8 cellular contexts compared by ENCODE assay signal in the genomic region with DNA sequence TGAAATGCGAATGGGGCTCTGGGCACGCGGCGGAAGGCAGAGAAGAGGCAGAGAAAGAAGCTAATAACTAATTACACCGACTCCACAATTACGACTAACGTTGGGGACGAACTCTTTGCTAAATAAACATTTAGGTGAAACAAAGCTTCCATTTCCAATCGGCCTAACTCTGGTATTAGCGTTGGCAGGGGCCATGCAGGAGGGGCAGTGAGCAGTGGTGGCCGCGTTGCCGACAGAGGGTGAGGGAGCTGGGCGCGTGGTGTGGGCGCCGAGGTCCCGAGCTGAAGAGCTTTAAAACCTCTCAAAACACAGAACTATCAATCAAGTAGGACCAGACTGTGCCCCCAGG. TPM values are rescaled to one million over a fixed set of nuclear protein-coding genes. Genes with fewer than 3 reads are reported as not detected.
DNase-seq lines count a peak whose midpoint lies in the region; ATAC-seq and TF ChIP-seq lines count a peak whose summit lies in the region.

No MANE protein-coding gene starts in this region.

- H2BK120ac ChIP-seq in mesendoderm (ENCODE audit: low read depth, low read length): no peak overlapping the region

- H2BK5ac ChIP-seq in mesendoderm (ENCODE audit: low read length): peak overlapping the region; percentile 2

- H3K9me3 ChIP-seq in HUES6 (ENCODE audit: control insufficient read depth, insufficient read depth, low read depth, low read length) (no peaks in the 10 kb centered on the region), breast epithelium (no peaks in the 10 kb centered on the region), vagina (no peaks in the 10 kb centered on the region)

- no peak overlapping the region for H3K23ac ChIP-seq in mesendoderm (ENCODE audit: low read length)

- no CpG with 5 or more reads among the region's 18 CpGs for WGBS in mesendoderm (ENCODE audit: extremely low coverage, insufficient coverage, low lambda C conversion rate)

- H3K4me3 ChIP-seq in GM06990 (replicated peaks; ENCODE audit: low read depth, low read length) (peak overlapping the region; percentile 72), HUES6 (ENCODE audit: low read depth, low read length) (peak overlapping the region; percentile 88), breast epithelium (peak overlapping the region; percentile 63 to 82 (median 63)), mesendoderm (ENCODE audit: low read length) (peak overlapping the region; percentile 25), vagina (peak overlapping the region; percentile 68 to 76)

- no peak overlapping the region for H2BK15ac ChIP-seq in mesendoderm (replicated peaks; ENCODE audit: low read depth)

- DNase-seq in GM06990 (ENCODE audit: extremely low read depth, insufficient read length): no peak
- DNase-seq in breast epithelium (ENCODE audit: low spot score in 2 of 2): peak in 1 of 2 donors; percentile 25
- DNase-seq in mesendoderm: no peak
- DNase-seq in vagina (ENCODE audit: extremely low spot score in 2 of 2): no peak
- DNase-seq in pons (ENCODE audit: low spot score): no peak

- no peaks in the 10 kb centered on the region for H3K36me3 ChIP-seq in GM06990 (ENCODE audit: control insufficient read depth, insufficient read depth, low read length)
- H3K36me3 ChIP-seq in HUES6 (ENCODE audit: control insufficient read depth, insufficient read depth, low read length): peaks cover 16% of the 10 kb centered on the region
- H3K36me3 ChIP-seq in breast epithelium: no peaks in the 10 kb centered on the region
- no peaks in the 10 kb centered on the region for H3K36me3 ChIP-seq in mesendoderm (ENCODE audit: control insufficient read depth, insufficient read depth, low read length)
- H3K36me3 ChIP-seq in vagina: peaks cover 0 to 12% of the 10 kb centered on the region in 2 donors

- H3K27me3 ChIP-seq in GM06990 (replicated peaks; ENCODE audit: control insufficient read depth, insufficient read depth, low read length) (no peaks in the 10 kb centered on the region), HUES6 (ENCODE audit: control insufficient read depth, insufficient read depth, low read length) (no peaks in the 10 kb centered on the region), breast epithelium (no peaks in the 10 kb centered on the region), mesendoderm (ENCODE audit: insufficient read depth, low read length, poor library complexity) (no peaks in the 10 kb centered on the region), vagina (no peaks in the 10 kb centered on the region)

- TF ChIP-seq CTCF in GM06990 (IDR thresholded peaks at IDR 0.05; ENCODE audit: insufficient read depth, low read length, poor library complexity, severe bottlenecking) (no peak), breast epithelium (IDR thresholded peaks at IDR 0.05) (no peak), vagina (IDR thresholded peaks at IDR 0.05) (no peak)

- peaks cover 9% of the 10 kb centered on the region for H3K79me2 ChIP-seq in mesendoderm (ENCODE audit: control insufficient read depth, insufficient read depth, low read length)

- H4K5ac ChIP-seq in mesendoderm (ENCODE audit: low read length): no peak overlapping the region

- no peak for TF ChIP-seq POLR2A in breast epithelium (IDR thresholded peaks at IDR 0.05)
- no peak for TF ChIP-seq POLR2A in vagina (IDR thresholded peaks at IDR 0.05)

- peaks cover 5% of the 10 kb centered on the region for H3K4me1 ChIP-seq in HUES6 (ENCODE audit: control insufficient read depth, insufficient read depth, low read length)
- H3K4me1 ChIP-seq in breast epithelium: no peaks in the 10 kb centered on the region
- H3K4me1 ChIP-seq in mesendoderm (ENCODE audit: control insufficient read depth, low read depth, low read length): no peaks in the 10 kb centered on the region
- H3K4me1 ChIP-seq in vagina: peaks cover 16% of the 10 kb centered on the region

- H3K18ac ChIP-seq in mesendoderm (ENCODE audit: low read length): no peak overlapping the region

- H4K8ac ChIP-seq in mesendoderm (ENCODE audit: low read depth, low read length): no peak overlapping the region

- ATAC-seq in HG03354 (IDR thresholded peaks at IDR 0.05; ENCODE audit: poor library complexity, severe bottlenecking, unreplicated experiment) (no peak), HG03108 (IDR thresholded peaks at IDR 0.05; ENCODE audit: unreplicated experiment) (no peak)

- peak overlapping the region; percentile 66 for H3K4me2 ChIP-seq in mesendoderm (ENCODE audit: low read length)

- H2AK5ac ChIP-seq in mesendoderm (ENCODE audit: low read length): no peak overlapping the region

- H3K27ac ChIP-seq in HUES6 (ENCODE audit: low read depth, low read length): peak overlapping the region; percentile 86
- peak overlapping the region; percentile 92 to 94 for H3K27ac ChIP-seq in breast epithelium
- H3K27ac ChIP-seq in mesendoderm (ENCODE audit: low read depth, low read length): peak overlapping the region; percentile 45
- H3K27ac ChIP-seq in vagina: peak overlapping the region; percentile 93

- intact Hi-C loops in breast epithelium (cut with DNase I; ENCODE audit: low total_unique reads) (no loop called here), vagina (cut with DNase I) (no loop called here)

- H3K4ac ChIP-seq in mesendoderm (ENCODE audit: low read depth, low read length): peak overlapping the region; percentile 74

- H3K9ac ChIP-seq in HUES6 (ENCODE audit: low read length) (peak overlapping the region; percentile 90), mesendoderm (ENCODE audit: low read length) (peak overlapping the region; percentile 78)

- peaks cover 5% of the 10 kb centered on the region for H3K79me1 ChIP-seq in mesendoderm (ENCODE audit: low read length)

- peak overlapping the region; percentile 88 for H3K56ac ChIP-seq in mesendoderm (ENCODE audit: low read length)

RNA-seq across cellular contexts. Expression of gene NDUFV3, which starts 0.6 kb away (rescaled TPM):
- total RNA-seq in breast epithelium: 10 to 100 TPM; 49.9 to 62.9 (median 51.1) TPM
- 29.0 TPM for polyA plus RNA-seq in mesendoderm (2013, experiment 1 of 2)
- polyA plus RNA-seq in mesendoderm (2013, experiment 2 of 2): 29.9 TPM
- 48.4 TPM for total RNA-seq in vagina

RNA-seq across cellular contexts. Expression of gene WDR4, which starts 13.2 kb away (rescaled TPM):
- total RNA-seq in breast epithelium: 10 to 100 TPM in 2 of 3 donors, 1 to 10 TPM in 1; 6.2 to 16.4 (median 12.7) TPM
- 25.3 TPM for polyA plus RNA-seq in mesendoderm (2013, experiment 1 of 2)
- polyA plus RNA-seq in mesendoderm (2013, experiment 2 of 2): 26.6 TPM
- 23.8 TPM for total RNA-seq in vagina

RNA-seq across cellular contexts. Expression of gene ERVH48-1, which starts 32.9 kb away (rescaled TPM):
- total RNA-seq in breast epithelium (not detected), vagina (not detected)
- 14.7 TPM for polyA plus RNA-seq in mesendoderm (2013, experiment 1 of 2)
- polyA plus RNA-seq in mesendoderm (2013, experiment 2 of 2): 14.6 TPM

Comparison
In these comparisons a context has a peak if more than half of its experiments do, and no peak if none do; other contexts are left out.
1. H3K4me3 ChIP-seq: peak in every context shown above with its lines; median percentile 88 in HUES6; 72 in GM06990; 72 in vagina; 63 in breast epithelium; 25 in mesendoderm.